In the genomic region with DNA sequence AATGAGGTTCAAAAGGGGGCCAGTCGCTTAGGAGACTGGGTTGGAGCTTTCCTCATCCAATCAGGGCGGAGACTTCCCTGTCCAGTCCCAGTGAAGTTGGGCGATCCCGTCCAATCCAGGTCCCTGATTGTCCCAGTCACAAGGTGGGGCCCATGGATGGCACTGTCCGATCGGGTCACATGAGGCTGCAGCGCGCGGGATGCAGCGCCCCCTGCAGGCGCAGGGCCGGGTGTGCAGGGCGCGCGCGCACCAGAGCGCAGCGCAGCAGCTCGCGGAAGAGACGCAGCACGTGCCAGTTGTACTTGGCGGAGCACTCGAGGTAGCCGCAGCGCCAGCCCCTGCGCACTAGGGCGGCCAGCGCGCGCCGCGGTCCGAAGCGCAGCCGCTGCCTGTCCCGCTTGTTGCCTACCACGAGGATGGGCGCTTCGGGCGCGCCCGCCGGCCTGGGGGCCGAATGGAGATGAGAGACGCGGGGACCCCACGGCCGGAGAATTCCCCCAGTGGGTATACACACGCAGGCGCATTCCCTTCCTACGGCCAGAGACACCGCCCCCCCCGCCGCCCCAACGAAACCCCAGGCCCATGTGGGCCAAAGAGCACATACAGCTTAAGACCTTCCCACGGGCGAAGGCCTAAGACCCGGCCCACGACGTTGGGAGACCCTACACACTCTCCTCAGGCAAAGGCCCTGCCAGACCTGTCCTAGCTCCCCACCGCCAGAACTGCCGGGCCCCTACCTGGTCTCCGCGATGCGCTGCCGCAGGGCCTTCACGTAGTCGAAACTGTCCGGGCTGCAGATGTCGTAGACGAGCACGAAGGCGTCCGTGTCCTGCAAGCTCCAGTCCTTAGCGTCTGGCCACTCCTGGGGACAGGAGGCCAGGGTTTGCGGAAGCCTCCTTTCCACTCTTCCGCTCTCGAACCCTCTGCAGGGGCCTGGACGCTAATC, we compare ENCODE assay signal across 8 cellular contexts. TPM values are rescaled to one million over a fixed set of nuclear protein-coding genes. Genes with fewer than 3 reads are reported as not detected.
DNase-seq lines count a peak whose midpoint lies in the region; ATAC-seq and TF ChIP-seq lines count a peak whose summit lies in the region.

No MANE protein-coding gene starts in this region.

- TF ChIP-seq CTCF in CD14-positive monocyte (IDR thresholded peaks at IDR 0.05) (peak; percentile 88), mucosa of descending colon (IDR thresholded peaks at IDR 0.05) (peak; percentile 72)

- intact Hi-C loops in CD14-positive monocyte (cut with micrococcal nuclease) (loop anchor here in 1 of 2 donors (5.0 kb wide), 1 partner anchor 74 kb away; the partner anchor contains the start of gene AP1B1), mucosa of descending colon (cut with DNase I, micrococcal nuclease) (no loop called here)

- peaks cover 18 to 19% of the 10 kb centered on the region in 2 donors for H3K36me3 Mint-ChIP-seq in CD14-positive monocyte
- peaks cover 10% of the 10 kb centered on the region for H3K36me3 Mint-ChIP-seq in effector memory CD8-positive, alpha-beta T cell (ENCODE audit: insufficient read depth)
- no peaks in the 10 kb centered on the region for H3K36me3 Mint-ChIP-seq in immature natural killer cell

- H3K9ac ChIP-seq in NT2/D1 (ENCODE audit: insufficient read length, low read depth) = peak overlapping the region; percentile 43

- DNase-seq in CD14-positive monocyte (ENCODE audit: low spot score) (no peak), NT2/D1 (ENCODE audit: low read depth, low spot score) (no peak), mucosa of descending colon (peak in 2 of 3 donors; percentile 64 to 71), NCI-H1436 treated with DMSO at 0.1 percent for 48 hours (lab: John Stamatoyannopoulos, UW) (no peak), NCI-H69 (lab: John Stamatoyannopoulos, UW) (no peak), immature natural killer cell (no peak)
- DNase-seq in effector memory CD8-positive, alpha-beta T cell = no peak

- H3K4me3 ChIP-seq in NT2/D1 (ENCODE audit: insufficient read length, low read depth) = no peak overlapping the region
- no peak overlapping the region for H3K4me3 ChIP-seq in mucosa of descending colon

- peaks cover 51% of the 10 kb centered on the region for H3K4me1 Mint-ChIP-seq in CD14-positive monocyte
- H3K4me1 Mint-ChIP-seq in effector memory CD8-positive, alpha-beta T cell (ENCODE audit: low read depth in 2 of 2) = peaks cover 17 to 30% of the 10 kb centered on the region in 2 donors
- H3K4me1 Mint-ChIP-seq in immature natural killer cell = peaks cover 11 to 12% of the 10 kb centered on the region in 2 donors

- H3K36me3 ChIP-seq in NT2/D1 (ENCODE audit: insufficient read depth, insufficient read length, low read length) = peaks cover 25% of the 10 kb centered on the region
- no peaks in the 10 kb centered on the region for H3K36me3 ChIP-seq in mucosa of descending colon (ENCODE audit: low read depth)

- H3K27ac Mint-ChIP-seq in CD14-positive monocyte (peak overlapping the region in 5 of 7 donors; percentile 30 to 72 (median 64)), immature natural killer cell (no peak overlapping the region)
- no peak overlapping the region for H3K27ac Mint-ChIP-seq in effector memory CD8-positive, alpha-beta T cell

- peak; percentile 16 for ATAC-seq in effector memory CD8-positive, alpha-beta T cell (replicated peaks)
- ATAC-seq in mucosa of descending colon = peak; percentile 61
- ATAC-seq in HG03175 (IDR thresholded peaks at IDR 0.05; ENCODE audit: unreplicated experiment) = no peak

- no peaks in the 10 kb centered on the region; the same call in 1 of the 2 replicates for H3K9me3 ChIP-seq in NT2/D1 (ENCODE audit: insufficient read depth, low read length)
- H3K9me3 ChIP-seq in mucosa of descending colon = no peaks in the 10 kb centered on the region

- H3K27me3 Mint-ChIP-seq in CD14-positive monocyte (ENCODE audit: low read depth in 3 of 3) = peaks cover 43 to 68% (median 61%) of the 10 kb centered on the region in 3 donors
- H3K27me3 Mint-ChIP-seq in effector memory CD8-positive, alpha-beta T cell = peaks cover 43 to 46% of the 10 kb centered on the region in 2 donors
- peaks cover 12 to 21% (median 13%) of the 10 kb centered on the region in 3 donors for H3K27me3 Mint-ChIP-seq in immature natural killer cell (ENCODE audit: low read depth in 3 of 3)

- H3K4me1 ChIP-seq in NT2/D1 (ENCODE audit: insufficient read depth, insufficient read length) = peaks cover 22% of the 10 kb centered on the region
- H3K4me1 ChIP-seq in mucosa of descending colon (ENCODE audit: low read depth) = peaks cover 62% of the 10 kb centered on the region

- peaks cover 34% of the 10 kb centered on the region for H3K27me3 ChIP-seq in NT2/D1 (ENCODE audit: insufficient read depth, insufficient read length)

- H3K4me3 Mint-ChIP-seq in CD14-positive monocyte (peak overlapping the region in 1 of 2 donors; percentile 84), immature natural killer cell (no peak overlapping the region)
- H3K4me3 Mint-ChIP-seq in effector memory CD8-positive, alpha-beta T cell = peak overlapping the region; percentile 51 to 53

- H3K9me3 Mint-ChIP-seq in CD14-positive monocyte (peaks cover 4 to 36% (median 24%) of the 10 kb centered on the region in 7 donors), immature natural killer cell (no peaks in the 10 kb centered on the region)
- H3K9me3 Mint-ChIP-seq in effector memory CD8-positive, alpha-beta T cell = no peaks in the 10 kb centered on the region

RNA-seq across cellular contexts. Expression of gene RASL10A, which starts 2.1 kb away (rescaled TPM):
- under 1 TPM; 0.35 to 0.50 TPM for polyA plus RNA-seq in CD14-positive monocyte
- 1 to 10 TPM; 1.1 to 2.3 (median 1.4) TPM for total RNA-seq in mucosa of descending colon
- not detected for polyA plus RNA-seq in immature natural killer cell

RNA-seq across cellular contexts. Expression of gene GAS2L1, which starts 6.9 kb away (rescaled TPM):
- polyA plus RNA-seq in CD14-positive monocyte (10 to 100 TPM; 14.9 to 15.7 TPM), immature natural killer cell (1 to 10 TPM in 1 of 3 donors, under 1 TPM in 1, not detected in 1; 0.26 to 1.2 TPM)
- total RNA-seq in mucosa of descending colon = 10 to 100 TPM; 19.7 to 34.7 (median 24.7) TPM

RNA-seq across cellular contexts. Expression of gene EWSR1, which starts 45.3 kb away (rescaled TPM):
- polyA plus RNA-seq in CD14-positive monocyte = 100 to 1,000 TPM in 1 of 2 donors, 10 to 100 TPM in 1; 81.2 to 136 TPM
- total RNA-seq in mucosa of descending colon = 100 to 1,000 TPM; 176 to 227 (median 179) TPM
- 100 to 1,000 TPM; 135 to 218 (median 214) TPM for polyA plus RNA-seq in immature natural killer cell

RNA-seq across cellular contexts. Expression of gene RHBDD3, which starts 45.6 kb away (rescaled TPM):
- polyA plus RNA-seq in CD14-positive monocyte (1 to 10 TPM; 4.0 to 4.8 TPM), immature natural killer cell (10 to 100 TPM in 1 of 3 donors, 1 to 10 TPM in 2; 4.5 to 11.7 (median 5.4) TPM)
- 10 to 100 TPM; 13.3 to 26.1 (median 19.1) TPM for total RNA-seq in mucosa of descending colon

Comparison
In these comparisons a context has a peak if more than half of its experiments do, and no peak if none do; other contexts are left out.
1. DNase-seq: peak in mucosa of descending colon (2 of 3); none in CD14-positive monocyte (single experiment), NT2/D1 (single experiment), effector memory CD8-positive, alpha-beta T cell (0 of 3), NCI-H1436 treated with DMSO at 0.1 percent for 48 hours (single experiment), NCI-H69 (single experiment) and immature natural killer cell (0 of 3).
2. H3K27ac Mint-ChIP-seq: peak in CD14-positive monocyte (5 of 7); none in effector memory CD8-positive, alpha-beta T cell (0 of 2) and immature natural killer cell (0 of 6).
3. H3K4me3 Mint-ChIP-seq: peak in effector memory CD8-positive, alpha-beta T cell (2 of 2); none in immature natural killer cell (0 of 5).
4. RNA of gene GAS2L1, which starts 6.9 kb away (polyA plus RNA-seq): 14.9 to 15.7 TPM in CD14-positive monocyte; 0.26 to 1.2 TPM in immature natural killer cell; every median in the first group is over 4 times any median in the second.